Comparison of ENCODE assay signal across 7 cellular contexts in genomic region chr3:133540896-133541674, GRCh38. TPM values are rescaled to one million over a fixed set of nuclear protein-coding genes. Genes with fewer than 3 reads are reported as not detected.
DNase-seq lines count a peak whose midpoint lies in the region; ATAC-seq lines count a peak whose summit lies in the region.

No MANE protein-coding gene starts in this region.

- peak; percentile 81 for DNase-seq in HT-29 (ENCODE audit: low spot score)
- DNase-seq in brain pericyte (ENCODE audit: low read depth, low spot score) = peak; percentile 31
- no peak for DNase-seq in COLO829 (ENCODE audit: low spot score)
- no peak for DNase-seq in activated CD4-positive, alpha-beta T cell treated with anti-CD3 and anti-CD28 coated beads, Interleukin-2, amount 50 U/mL, for 4 hours
- DNase-seq in Right ventricle myocardium superior = no peak

- H3K4me2 ChIP-seq in skeletal muscle satellite cell (ENCODE audit: low read length) = peak overlapping the region; percentile 10

- no peaks in the 10 kb centered on the region for H3K9me3 ChIP-seq in skeletal muscle satellite cell (replicated peaks; ENCODE audit: low read length)

- H3K9ac ChIP-seq in skeletal muscle satellite cell (ENCODE audit: low read depth, low read length) = no peak overlapping the region

- H3K4me1 ChIP-seq in skeletal muscle satellite cell (ENCODE audit: control insufficient read depth, insufficient read depth, low read length) = peaks cover 27% of the 10 kb centered on the region

- H3K36me3 ChIP-seq in skeletal muscle satellite cell (ENCODE audit: insufficient read depth, low read length) = no peaks in the 10 kb centered on the region

- no peaks in the 10 kb centered on the region for H3K27me3 ChIP-seq in skeletal muscle satellite cell (ENCODE audit: control insufficient read depth, insufficient read depth, low read length)

- intact Hi-C loops in Right ventricle myocardium superior (cut with DNase I) = no loop called here

- H3K4me3 ChIP-seq in skeletal muscle satellite cell (ENCODE audit: low read length) = no peak overlapping the region

- ATAC-seq in GM21360 (IDR thresholded peaks at IDR 0.05; ENCODE audit: unreplicated experiment) (peak; percentile 57), Right ventricle myocardium superior (ENCODE audit: poor library complexity) (no peak)

RNA-seq across cellular contexts. Expression of gene CDV3, which starts 32.4 kb away (rescaled TPM):
- total RNA-seq in HT-29 (2014; rRNA removed; shearing (Covaris generic)) = 73.9 and 79.6 TPM in 2 replicates
- total RNA-seq in skeletal muscle satellite cell (2012; rRNA removed) = 121 and 149 TPM in 2 replicates
- 145 TPM for total RNA-seq in Right ventricle myocardium superior

Comparison
In these comparisons a context has a peak if more than half of its experiments do, and no peak if none do; other contexts are left out.
1. DNase-seq: peak in HT-29 (single experiment) and brain pericyte (single experiment); none in COLO829 (single experiment), activated CD4-positive, alpha-beta T cell treated with anti-CD3 and anti-CD28 coated beads, Interleukin-2, amount 50 U/mL, for 4 hours (0 of 2) and Right ventricle myocardium superior (single experiment).